ENCODE assay signal across 12 cellular contexts in the genomic region with DNA sequence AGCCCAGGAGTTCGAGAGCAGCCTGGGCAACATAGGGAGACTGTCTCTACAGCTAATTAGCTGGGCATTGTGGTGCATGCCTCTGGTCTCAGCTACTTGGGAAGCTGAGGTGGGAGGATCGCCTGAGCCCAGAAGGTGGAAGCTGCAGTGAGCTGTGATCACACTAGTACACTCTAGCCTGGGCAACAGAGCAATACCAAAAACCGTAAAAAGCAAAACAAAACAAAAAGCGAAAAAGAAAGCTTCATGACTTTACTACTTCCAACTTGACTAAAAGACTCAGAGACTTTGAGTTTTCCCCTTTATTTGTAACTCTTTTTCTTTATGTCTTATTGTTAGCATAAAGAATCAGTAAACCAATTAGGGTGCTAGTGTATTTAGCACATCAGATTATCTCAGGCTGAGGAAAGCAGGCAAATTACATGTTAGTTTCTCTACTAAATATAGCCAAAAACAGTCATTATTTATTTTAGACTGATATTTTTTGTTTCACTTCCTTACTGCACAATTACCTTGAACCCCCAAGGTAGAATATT.
DNase-seq lines count a peak whose midpoint lies in the region; ATAC-seq, FAIRE-seq and TF ChIP-seq lines count a peak whose summit lies in the region.
"Had no signal": no experiment of that assay in that cellular context is flagged by ENCODE, and none has a peak within 500 bp of the region (broad histone marks: within the 10 kb centered on the region; RNA-seq: fewer than 3 reads in every experiment).

No MANE protein-coding gene starts in this region.

- ATAC-seq in GM19467 (IDR thresholded peaks at IDR 0.05; ENCODE audit: unreplicated experiment) (peak; percentile 67), HG02973 (IDR thresholded peaks at IDR 0.05; ENCODE audit: unreplicated experiment) (peak; percentile 65)
- ATAC-seq: foreskin keratinocyte, mucosa of descending colon had no signal

- H3K9me2 ChIP-seq in OCI-LY1 (ENCODE audit: low read depth, low read length): no peaks in the 10 kb centered on the region

- no peaks in the 10 kb centered on the region for H3K27me3 ChIP-seq in OCI-LY1 (ENCODE audit: insufficient read depth, low read length)
- H3K27me3 ChIP-seq: foreskin keratinocyte, sigmoid colon had no signal

- no peaks in the 10 kb centered on the region for H4K20me1 ChIP-seq in OCI-LY1 (ENCODE audit: insufficient read depth, low read length)

- H3F3A ChIP-seq in OCI-LY1 (ENCODE audit: insufficient read depth, low read length): 0 out of 2 replicates have a peak, but pooled peaks cover 4% of the 10 kb centered on the region

- no peak for DNase-seq in GM18507 (ENCODE audit: extremely low spot score, insufficient read length, low read depth)
- no peak for DNase-seq in cerebellar nuclear complex (lab: John Stamatoyannopoulos, UW)
- no peak for DNase-seq in NCI-H2029 treated with DMSO at 0.1 percent for 48 hours (lab: John Stamatoyannopoulos, UW)
- no peak for DNase-seq in C1 segment of cervical spinal cord (lab: John Stamatoyannopoulos, UW)
- DNase-seq in NCI-H510A (lab: John Stamatoyannopoulos, UW): no peak
- DNase-seq: CD4-positive, alpha-beta memory T cell; foreskin keratinocyte; mucosa of descending colon; sigmoid colon had no signal

- H3K4me3 ChIP-seq in OCI-LY1 (ENCODE audit: low read depth, low read length, poor library complexity, severe bottlenecking): no peak overlapping the region
- H3K4me3 ChIP-seq: mucosa of descending colon, sigmoid colon had no signal

- peak overlapping the region; percentile 70 for H3K27ac ChIP-seq in OCI-LY1 (ENCODE audit: low read depth, low read length, poor library complexity, severe bottlenecking)
- H3K27ac ChIP-seq: foreskin keratinocyte, sigmoid colon had no signal

- H3K79me2 ChIP-seq in OCI-LY1 (ENCODE audit: insufficient read depth, low read length): peaks cover 26% of the 10 kb centered on the region

- H3K4me1 ChIP-seq in OCI-LY1 (ENCODE audit: insufficient read depth, low read length, severe bottlenecking): peaks cover 48% of the 10 kb centered on the region

- H3K4me2 ChIP-seq in OCI-LY1 (ENCODE audit: low read length): peak overlapping the region; percentile 21

- TF ChIP-seq CTCF in OCI-LY1 (IDR thresholded peaks at IDR 0.05; ENCODE audit: low read length): no peak

- H3K9me3 ChIP-seq in OCI-LY1 (ENCODE audit: low read length): no peaks in the 10 kb centered on the region
- H3K9me3 ChIP-seq: mucosa of descending colon, sigmoid colon had no signal

- FAIRE-seq in GM18507 (lab: Jason Lieb, UNC): peak; percentile 86

- H3K9ac ChIP-seq in OCI-LY1 (ENCODE audit: low read length): peak overlapping the region; percentile 12; the same call in 1 of the 2 replicates

- H2AFZ ChIP-seq in OCI-LY1 (ENCODE audit: low read length): no peak overlapping the region

- peaks cover 34% of the 10 kb centered on the region; the same call in 1 of the 2 replicates for H3K36me3 ChIP-seq in OCI-LY1 (ENCODE audit: insufficient read depth, low read length)
